ENCODE assay signal across 18 cellular contexts in the genomic region with DNA sequence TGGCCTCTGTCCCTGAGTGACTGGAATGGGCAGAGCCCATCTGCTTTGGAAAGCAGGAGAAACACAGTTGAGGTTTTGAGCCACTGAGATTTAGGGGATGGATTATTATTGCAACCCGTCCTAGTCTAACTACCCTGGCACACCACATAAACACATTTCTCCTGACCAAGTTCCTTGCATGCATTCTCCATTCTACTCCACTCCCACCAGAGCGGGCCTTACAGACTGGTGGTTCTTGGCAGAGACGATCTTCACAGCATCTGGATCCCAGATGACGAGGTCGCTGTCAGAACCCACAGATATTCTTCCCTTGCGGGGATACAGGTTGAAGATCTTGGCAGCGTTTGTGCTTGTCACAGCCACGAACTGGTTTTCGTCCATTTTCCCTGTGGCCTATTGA.
"Had no signal": no experiment of that assay in that cellular context is flagged by ENCODE, and none has a peak within 500 bp of the region (broad histone marks: within the 10 kb centered on the region; RNA-seq: fewer than 3 reads in every experiment).

No MANE protein-coding gene starts in this region.

- H3K4me3 ChIP-seq: transverse colon had no signal

- H3K27me3 ChIP-seq: brain microvascular endothelial cell, transverse colon had no signal

- H3K9me3 Mint-ChIP-seq: activated CD4-positive, alpha-beta memory T cell treated with anti-CD3 and anti-CD28 coated beads, Interleukin-2, amount 10 ng/mL, durations not matched to agents 7 days and 5 days; activated naive CD4-positive, alpha-beta T cell treated with anti-CD3 and anti-CD28 coated beads, Interleukin-2, amount 50 U/mL, for 24 hours; activated T-cell treated with anti-CD3 and anti-CD28 coated beads, Interleukin-2, amount 50 U/mL, for 24 hours; immature natural killer cell; natural killer cell treated with Interleukin-12 subunit alpha and Interleukin-12 subunit beta and Interleukin-15 and Interleukin-18, amount 100 ng/mL, for 72 hours had no signal

- H3K27ac ChIP-seq: brain microvascular endothelial cell, transverse colon had no signal

- H3K27ac Mint-ChIP-seq: activated CD4-positive, alpha-beta memory T cell treated with anti-CD3 and anti-CD28 coated beads, Interleukin-2, amount 10 ng/mL, durations not matched to agents 7 days and 5 days; activated naive CD4-positive, alpha-beta T cell treated with anti-CD3 and anti-CD28 coated beads, Interleukin-2, amount 50 U/mL, for 24 hours; activated T-cell treated with anti-CD3 and anti-CD28 coated beads, Interleukin-2, amount 50 U/mL, for 24 hours; immature natural killer cell; natural killer cell treated with Interleukin-12 subunit alpha and Interleukin-12 subunit beta and Interleukin-15 and Interleukin-18, amount 100 ng/mL, for 72 hours; T-helper 17 cell had no signal

- H3K4me1 Mint-ChIP-seq: activated CD4-positive, alpha-beta memory T cell treated with anti-CD3 and anti-CD28 coated beads, Interleukin-2, amount 10 ng/mL, durations not matched to agents 7 days and 5 days; activated naive CD4-positive, alpha-beta T cell treated with anti-CD3 and anti-CD28 coated beads, Interleukin-2, amount 50 U/mL, for 24 hours; T-helper 17 cell had no signal

- DNase-seq: activated CD4-positive, alpha-beta memory T cell treated with anti-CD3 and anti-CD28 coated beads, Interleukin-2, amount 10 ng/mL, durations not matched to agents 7 days and 5 days; activated CD4-positive, alpha-beta T cell treated with anti-CD3 and anti-CD28 coated beads for 4 hours; activated effector memory CD4-positive, alpha-beta T cell treated with Interleukin-2 at 50 U/mL for 16 hours; activated T-cell treated with anti-CD3 and anti-CD28 coated beads, Interleukin-2, amount 50 U/mL, for 24 hours; amniotic stem cell; brain microvascular endothelial cell; cerebellar nuclear complex; effector memory CD4-positive, alpha-beta T cell; head of caudate nucleus; immature natural killer cell; mesendoderm; occipital lobe; stimulated activated CD4-positive, alpha-beta T cell treated with anti-CD3 and anti-CD28 coated beads, Interleukin-4, amount 100 ng/mL, for 24 hours; stimulated activated naive CD4-positive, alpha-beta T cell treated with Interleukin-2 at 50 U/mL for 16 hours; T-helper 17 cell; transverse colon had no signal

- H3K36me3 Mint-ChIP-seq: activated naive CD4-positive, alpha-beta T cell treated with anti-CD3 and anti-CD28 coated beads, Interleukin-2, amount 50 U/mL, for 24 hours; immature natural killer cell; natural killer cell treated with Interleukin-12 subunit alpha and Interleukin-12 subunit beta and Interleukin-15 and Interleukin-18, amount 100 ng/mL, for 72 hours had no signal

- H3K9me3 ChIP-seq: transverse colon had no signal

- H3K4me3 Mint-ChIP-seq: activated CD4-positive, alpha-beta memory T cell treated with anti-CD3 and anti-CD28 coated beads, Interleukin-2, amount 10 ng/mL, durations not matched to agents 7 days and 5 days; activated naive CD4-positive, alpha-beta T cell treated with anti-CD3 and anti-CD28 coated beads, Interleukin-2, amount 50 U/mL, for 24 hours; activated T-cell treated with anti-CD3 and anti-CD28 coated beads, Interleukin-2, amount 50 U/mL, for 24 hours; immature natural killer cell; natural killer cell treated with Interleukin-12 subunit alpha and Interleukin-12 subunit beta and Interleukin-15 and Interleukin-18, amount 100 ng/mL, for 72 hours; T-helper 17 cell had no signal

- H3K27me3 Mint-ChIP-seq: activated CD4-positive, alpha-beta memory T cell treated with anti-CD3 and anti-CD28 coated beads, Interleukin-2, amount 10 ng/mL, durations not matched to agents 7 days and 5 days; activated T-cell treated with anti-CD3 and anti-CD28 coated beads, Interleukin-2, amount 50 U/mL, for 24 hours had no signal

- H3K36me3 ChIP-seq: brain microvascular endothelial cell, transverse colon had no signal
